In the genomic region with DNA sequence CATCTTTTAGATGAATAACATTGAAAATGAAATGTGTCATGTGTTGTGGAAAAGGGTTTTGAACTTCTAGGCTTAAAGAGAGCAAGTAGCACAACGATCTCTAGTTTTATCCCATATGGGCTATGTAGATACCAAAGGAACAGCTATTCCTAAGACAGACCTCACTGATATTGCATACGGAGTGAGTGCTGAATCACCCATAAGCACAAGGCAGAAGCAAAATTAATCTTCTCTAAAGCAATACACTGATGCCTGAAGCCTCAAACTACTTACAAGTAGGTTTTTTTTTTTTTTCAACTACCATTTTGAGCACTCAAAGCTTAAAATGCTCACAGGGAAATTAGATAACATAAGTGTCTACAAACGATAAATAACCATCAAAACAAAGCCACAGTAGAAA, we compare ENCODE assay signal across 1 cellular context.
TF ChIP-seq lines count a peak whose summit lies in the region.

No MANE protein-coding gene starts in this region.

TF ChIP-seq in K562, 482 proteins besides CTCF, POLR2A, EP300 and RAD21 (continued from another document and continues in another):
- TF ChIP-seq, protein P1, sequence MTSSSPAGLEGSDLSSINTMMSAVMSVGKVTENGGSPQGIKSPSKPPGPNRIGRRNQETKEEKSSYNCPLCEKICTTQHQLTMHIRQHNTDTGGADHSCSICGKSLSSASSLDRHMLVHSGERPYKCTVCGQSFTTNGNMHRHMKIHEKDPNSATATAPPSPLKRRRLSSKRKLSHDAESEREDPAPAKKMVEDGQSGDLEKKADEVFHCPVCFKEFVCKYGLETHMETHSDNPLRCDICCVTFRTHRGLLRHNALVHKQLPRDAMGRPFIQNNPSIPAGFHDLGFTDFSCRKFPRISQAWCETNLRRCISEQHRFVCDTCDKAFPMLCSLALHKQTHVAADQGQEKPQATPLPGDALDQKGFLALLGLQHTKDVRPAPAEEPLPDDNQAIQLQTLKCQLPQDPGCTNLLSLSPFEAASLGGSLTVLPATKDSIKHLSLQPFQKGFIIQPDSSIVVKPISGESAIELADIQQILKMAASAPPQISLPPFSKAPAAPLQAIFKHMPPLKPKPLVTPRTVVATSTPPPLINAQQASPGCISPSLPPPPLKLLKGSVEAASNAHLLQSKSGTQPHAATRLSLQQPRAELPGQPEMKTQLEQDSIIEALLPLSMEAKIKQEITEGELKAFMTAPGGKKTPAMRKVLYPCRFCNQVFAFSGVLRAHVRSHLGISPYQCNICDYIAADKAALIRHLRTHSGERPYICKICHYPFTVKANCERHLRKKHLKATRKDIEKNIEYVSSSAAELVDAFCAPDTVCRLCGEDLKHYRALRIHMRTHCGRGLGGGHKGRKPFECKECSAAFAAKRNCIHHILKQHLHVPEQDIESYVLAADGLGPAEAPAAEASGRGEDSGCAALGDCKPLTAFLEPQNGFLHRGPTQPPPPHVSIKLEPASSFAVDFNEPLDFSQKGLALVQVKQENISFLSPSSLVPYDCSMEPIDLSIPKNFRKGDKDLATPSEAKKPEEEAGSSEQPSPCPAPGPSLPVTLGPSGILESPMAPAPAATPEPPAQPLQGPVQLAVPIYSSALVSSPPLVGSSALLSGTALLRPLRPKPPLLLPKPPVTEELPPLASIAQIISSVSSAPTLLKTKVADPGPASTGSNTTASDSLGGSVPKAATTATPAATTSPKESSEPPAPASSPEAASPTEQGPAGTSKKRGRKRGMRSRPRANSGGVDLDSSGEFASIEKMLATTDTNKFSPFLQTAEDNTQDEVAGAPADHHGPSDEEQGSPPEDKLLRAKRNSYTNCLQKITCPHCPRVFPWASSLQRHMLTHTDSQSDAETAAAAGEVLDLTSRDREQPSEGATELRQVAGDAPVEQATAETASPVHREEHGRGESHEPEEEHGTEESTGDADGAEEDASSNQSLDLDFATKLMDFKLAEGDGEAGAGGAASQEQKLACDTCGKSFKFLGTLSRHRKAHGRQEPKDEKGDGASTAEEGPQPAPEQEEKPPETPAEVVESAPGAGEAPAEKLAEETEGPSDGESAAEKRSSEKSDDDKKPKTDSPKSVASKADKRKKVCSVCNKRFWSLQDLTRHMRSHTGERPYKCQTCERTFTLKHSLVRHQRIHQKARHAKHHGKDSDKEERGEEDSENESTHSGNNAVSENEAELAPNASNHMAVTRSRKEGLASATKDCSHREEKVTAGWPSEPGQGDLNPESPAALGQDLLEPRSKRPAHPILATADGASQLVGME (CRISPR knock-in tag; IDR thresholded peaks at IDR 0.05): no peak
- no peak for TF ChIP-seq HEY1 (CRISPR knock-in tag; IDR thresholded peaks at IDR 0.05; ENCODE audit: borderline replicate concordance)
- TF ChIP-seq, protein P2, sequence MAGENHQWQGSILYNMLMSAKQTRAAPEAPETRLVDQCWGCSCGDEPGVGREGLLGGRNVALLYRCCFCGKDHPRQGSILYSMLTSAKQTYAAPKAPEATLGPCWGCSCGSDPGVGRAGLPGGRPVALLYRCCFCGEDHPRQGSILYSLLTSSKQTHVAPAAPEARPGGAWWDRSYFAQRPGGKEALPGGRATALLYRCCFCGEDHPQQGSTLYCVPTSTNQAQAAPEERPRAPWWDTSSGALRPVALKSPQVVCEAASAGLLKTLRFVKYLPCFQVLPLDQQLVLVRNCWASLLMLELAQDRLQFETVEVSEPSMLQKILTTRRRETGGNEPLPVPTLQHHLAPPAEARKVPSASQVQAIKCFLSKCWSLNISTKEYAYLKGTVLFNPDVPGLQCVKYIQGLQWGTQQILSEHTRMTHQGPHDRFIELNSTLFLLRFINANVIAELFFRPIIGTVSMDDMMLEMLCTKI (IDR thresholded peaks at IDR 0.05; ENCODE audit: partially characterized antibody): no peak
- TF ChIP-seq CHD2 (IDR thresholded peaks at IDR 0.05; ENCODE audit: low read depth, low read length): no peak
- TF ChIP-seq, protein P3, sequence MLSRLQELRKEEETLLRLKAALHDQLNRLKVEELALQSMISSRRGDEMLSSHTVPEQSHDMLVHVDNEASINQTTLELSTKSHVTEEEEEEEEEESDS (CRISPR knock-in tag; IDR thresholded peaks at IDR 0.05): no peak
- TF ChIP-seq JUND (IDR thresholded peaks at IDR 0.05; ENCODE audit: borderline replicate concordance, low read depth, low read length): 0 out of 2 replicates have a peak, but pooled peaks have one; percentile 49
- TF ChIP-seq JUND (tag; IDR thresholded peaks at IDR 0.05; ENCODE audit: borderline replicate concordance, low read depth, low read length): 0 out of 3 replicates have a peak, but pooled peaks have one; percentile 14
- no peak for TF ChIP-seq BRF1 (IDR thresholded peaks at IDR 0.05; ENCODE audit: borderline replicate concordance, extremely low read depth, insufficient read length)
- TF ChIP-seq ZNF121 (CRISPR knock-in tag; conservative IDR thresholded peaks at IDR 0.05): no peak
- TF ChIP-seq HNRNPL (IDR thresholded peaks at IDR 0.05; ENCODE audit: low read depth, low read length): no peak
- TF ChIP-seq, protein P4, sequence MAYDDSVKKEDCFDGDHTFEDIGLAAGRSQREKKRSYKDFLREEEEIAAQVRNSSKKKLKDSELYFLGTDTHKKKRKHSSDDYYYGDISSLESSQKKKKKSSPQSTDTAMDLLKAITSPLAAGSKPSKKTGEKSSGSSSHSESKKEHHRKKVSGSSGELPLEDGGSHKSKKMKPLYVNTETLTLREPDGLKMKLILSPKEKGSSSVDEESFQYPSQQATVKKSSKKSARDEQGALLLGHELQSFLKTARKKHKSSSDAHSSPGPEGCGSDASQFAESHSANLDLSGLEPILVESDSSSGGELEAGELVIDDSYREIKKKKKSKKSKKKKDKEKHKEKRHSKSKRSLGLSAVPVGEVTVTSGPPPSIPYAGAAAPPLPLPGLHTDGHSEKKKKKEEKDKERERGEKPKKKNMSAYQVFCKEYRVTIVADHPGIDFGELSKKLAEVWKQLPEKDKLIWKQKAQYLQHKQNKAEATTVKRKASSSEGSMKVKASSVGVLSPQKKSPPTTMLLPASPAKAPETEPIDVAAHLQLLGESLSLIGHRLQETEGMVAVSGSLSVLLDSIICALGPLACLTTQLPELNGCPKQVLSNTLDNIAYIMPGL (CRISPR knock-in tag; IDR thresholded peaks at IDR 0.05): no peak
- TF ChIP-seq NBN (IDR thresholded peaks at IDR 0.05; ENCODE audit: low read depth): 0 out of 2 replicates have a peak, but pooled peaks have one; percentile 35
- no peak for TF ChIP-seq DMBX1 (CRISPR knock-in tag; IDR thresholded peaks at IDR 0.05; ENCODE audit: borderline replicate concordance)
- TF ChIP-seq CBX5 (IDR thresholded peaks at IDR 0.05; ENCODE audit: borderline replicate concordance, low read depth): no peak
- TF ChIP-seq, protein P5, sequence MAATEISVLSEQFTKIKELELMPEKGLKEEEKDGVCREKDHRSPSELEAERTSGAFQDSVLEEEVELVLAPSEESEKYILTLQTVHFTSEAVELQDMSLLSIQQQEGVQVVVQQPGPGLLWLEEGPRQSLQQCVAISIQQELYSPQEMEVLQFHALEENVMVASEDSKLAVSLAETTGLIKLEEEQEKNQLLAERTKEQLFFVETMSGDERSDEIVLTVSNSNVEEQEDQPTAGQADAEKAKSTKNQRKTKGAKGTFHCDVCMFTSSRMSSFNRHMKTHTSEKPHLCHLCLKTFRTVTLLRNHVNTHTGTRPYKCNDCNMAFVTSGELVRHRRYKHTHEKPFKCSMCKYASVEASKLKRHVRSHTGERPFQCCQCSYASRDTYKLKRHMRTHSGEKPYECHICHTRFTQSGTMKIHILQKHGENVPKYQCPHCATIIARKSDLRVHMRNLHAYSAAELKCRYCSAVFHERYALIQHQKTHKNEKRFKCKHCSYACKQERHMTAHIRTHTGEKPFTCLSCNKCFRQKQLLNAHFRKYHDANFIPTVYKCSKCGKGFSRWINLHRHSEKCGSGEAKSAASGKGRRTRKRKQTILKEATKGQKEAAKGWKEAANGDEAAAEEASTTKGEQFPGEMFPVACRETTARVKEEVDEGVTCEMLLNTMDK (IDR thresholded peaks at IDR 0.05; ENCODE audit: borderline replicate concordance, insufficient read depth, low read depth, low read length, poor library complexity, severe bottlenecking): no peak
- no peak for TF ChIP-seq HMGN3 (IDR thresholded peaks at IDR 0.05; ENCODE audit: borderline replicate concordance, extremely low read depth, insufficient read length, low read depth, low read length)
- TF ChIP-seq MEF2D (tag; conservative IDR thresholded peaks at IDR 0.05; ENCODE audit: low read depth): no peak
- no peak for TF ChIP-seq NR2C1 (IDR thresholded peaks at IDR 0.05)
- no peak for TF ChIP-seq NR2C1 (tag; IDR thresholded peaks at IDR 0.05)
- TF ChIP-seq DPF2 (IDR thresholded peaks at IDR 0.05): peak; percentile 92
- TF ChIP-seq ZNF197 (CRISPR knock-in tag; IDR thresholded peaks at IDR 0.05; ENCODE audit: low read depth): no peak
- no peak for TF ChIP-seq NCOA6 (IDR thresholded peaks at IDR 0.05)
- TF ChIP-seq, protein P6, sequence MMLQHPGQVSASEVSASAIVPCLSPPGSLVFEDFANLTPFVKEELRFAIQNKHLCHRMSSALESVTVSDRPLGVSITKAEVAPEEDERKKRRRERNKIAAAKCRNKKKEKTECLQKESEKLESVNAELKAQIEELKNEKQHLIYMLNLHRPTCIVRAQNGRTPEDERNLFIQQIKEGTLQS (IDR thresholded peaks at IDR 0.05): 0 out of 2 replicates have a peak, but pooled peaks have one; percentile 25
- TF ChIP-seq, protein P6 (CRISPR knock-in tag; conservative IDR thresholded peaks at IDR 0.05): no peak
- TF ChIP-seq ZNF274 (IDR thresholded peaks at IDR 0.05; ENCODE audit: borderline replicate concordance, low read depth, low read length): no peak
- TF ChIP-seq CSDE1 (IDR thresholded peaks at IDR 0.05): no peak
- TF ChIP-seq, protein P7, sequence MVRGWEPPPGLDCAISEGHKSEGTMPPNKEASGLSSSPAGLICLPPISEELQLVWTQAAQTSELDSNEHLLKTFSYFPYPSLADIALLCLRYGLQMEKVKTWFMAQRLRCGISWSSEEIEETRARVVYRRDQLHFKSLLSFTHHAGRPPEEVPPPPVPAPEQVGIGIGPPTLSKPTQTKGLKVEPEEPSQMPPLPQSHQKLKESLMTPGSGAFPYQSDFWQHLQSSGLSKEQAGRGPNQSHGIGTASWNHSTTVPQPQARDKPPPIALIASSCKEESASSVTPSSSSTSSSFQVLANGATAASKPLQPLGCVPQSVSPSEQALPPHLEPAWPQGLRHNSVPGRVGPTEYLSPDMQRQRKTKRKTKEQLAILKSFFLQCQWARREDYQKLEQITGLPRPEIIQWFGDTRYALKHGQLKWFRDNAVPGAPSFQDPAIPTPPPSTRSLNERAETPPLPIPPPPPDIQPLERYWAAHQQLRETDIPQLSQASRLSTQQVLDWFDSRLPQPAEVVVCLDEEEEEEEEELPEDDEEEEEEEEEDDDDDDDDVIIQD (CRISPR knock-in tag; IDR thresholded peaks at IDR 0.05): no peak
- TF ChIP-seq SMARCE1 (IDR thresholded peaks at IDR 0.05): peak; percentile 67; the same call in 1 of the 2 replicates
- no peak for TF ChIP-seq ZC3H8 (IDR thresholded peaks at IDR 0.05)
- TF ChIP-seq NFYB (IDR thresholded peaks at IDR 0.05; ENCODE audit: extremely low read depth, insufficient read length): no peak
- no peak for TF ChIP-seq DDX20 (tag; IDR thresholded peaks at IDR 0.05; ENCODE audit: low read depth)
- TF ChIP-seq, protein P8, sequence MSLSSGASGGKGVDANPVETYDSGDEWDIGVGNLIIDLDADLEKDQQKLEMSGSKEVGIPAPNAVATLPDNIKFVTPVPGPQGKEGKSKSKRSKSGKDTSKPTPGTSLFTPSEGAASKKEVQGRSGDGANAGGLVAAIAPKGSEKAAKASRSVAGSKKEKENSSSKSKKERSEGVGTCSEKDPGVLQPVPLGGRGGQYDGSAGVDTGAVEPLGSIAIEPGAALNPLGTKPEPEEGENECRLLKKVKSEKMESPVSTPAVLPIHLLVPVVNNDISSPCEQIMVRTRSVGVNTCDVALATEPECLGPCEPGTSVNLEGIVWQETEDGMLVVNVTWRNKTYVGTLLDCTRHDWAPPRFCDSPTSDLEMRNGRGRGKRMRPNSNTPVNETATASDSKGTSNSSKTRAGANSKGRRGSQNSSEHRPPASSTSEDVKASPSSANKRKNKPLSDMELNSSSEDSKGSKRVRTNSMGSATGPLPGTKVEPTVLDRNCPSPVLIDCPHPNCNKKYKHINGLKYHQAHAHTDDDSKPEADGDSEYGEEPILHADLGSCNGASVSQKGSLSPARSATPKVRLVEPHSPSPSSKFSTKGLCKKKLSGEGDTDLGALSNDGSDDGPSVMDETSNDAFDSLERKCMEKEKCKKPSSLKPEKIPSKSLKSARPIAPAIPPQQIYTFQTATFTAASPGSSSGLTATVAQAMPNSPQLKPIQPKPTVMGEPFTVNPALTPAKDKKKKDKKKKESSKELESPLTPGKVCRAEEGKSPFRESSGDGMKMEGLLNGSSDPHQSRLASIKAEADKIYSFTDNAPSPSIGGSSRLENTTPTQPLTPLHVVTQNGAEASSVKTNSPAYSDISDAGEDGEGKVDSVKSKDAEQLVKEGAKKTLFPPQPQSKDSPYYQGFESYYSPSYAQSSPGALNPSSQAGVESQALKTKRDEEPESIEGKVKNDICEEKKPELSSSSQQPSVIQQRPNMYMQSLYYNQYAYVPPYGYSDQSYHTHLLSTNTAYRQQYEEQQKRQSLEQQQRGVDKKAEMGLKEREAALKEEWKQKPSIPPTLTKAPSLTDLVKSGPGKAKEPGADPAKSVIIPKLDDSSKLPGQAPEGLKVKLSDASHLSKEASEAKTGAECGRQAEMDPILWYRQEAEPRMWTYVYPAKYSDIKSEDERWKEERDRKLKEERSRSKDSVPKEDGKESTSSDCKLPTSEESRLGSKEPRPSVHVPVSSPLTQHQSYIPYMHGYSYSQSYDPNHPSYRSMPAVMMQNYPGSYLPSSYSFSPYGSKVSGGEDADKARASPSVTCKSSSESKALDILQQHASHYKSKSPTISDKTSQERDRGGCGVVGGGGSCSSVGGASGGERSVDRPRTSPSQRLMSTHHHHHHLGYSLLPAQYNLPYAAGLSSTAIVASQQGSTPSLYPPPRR (CRISPR knock-in tag; IDR thresholded peaks at IDR 0.05; ENCODE audit: borderline replicate concordance): no peak
- peak; percentile 55; the same call in 1 of the 2 replicates for TF ChIP-seq EHMT2 (IDR thresholded peaks at IDR 0.05)
- TF ChIP-seq KAT8 (IDR thresholded peaks at IDR 0.05; ENCODE audit: low read depth): no peak
